ENCODE assay signal across 19 cellular contexts in the genomic region with DNA sequence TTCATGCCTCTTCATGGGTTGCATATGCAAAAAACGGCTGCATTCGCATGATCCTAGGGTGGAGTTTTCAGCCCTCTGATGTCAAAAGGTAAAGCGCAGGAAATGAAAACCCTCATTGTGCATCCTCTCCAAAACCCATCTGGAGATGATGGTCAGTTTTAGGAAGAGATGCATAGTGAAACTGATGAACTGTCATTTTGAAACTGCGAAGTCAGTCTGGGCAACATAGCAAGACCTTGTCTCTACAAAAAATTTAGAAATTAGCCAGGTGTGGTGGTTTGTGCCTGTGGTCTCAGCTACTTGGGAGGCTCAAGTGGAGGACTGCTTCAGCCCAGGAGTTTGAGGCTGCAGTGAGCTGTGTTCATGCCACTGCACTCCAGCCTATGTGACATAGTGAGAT. TPM values are rescaled to one million over a fixed set of nuclear protein-coding genes. Genes with fewer than 3 reads are reported as not detected.
DNase-seq lines count a peak whose midpoint lies in the region; ATAC-seq and TF ChIP-seq lines count a peak whose summit lies in the region.
"Had no signal": no experiment of that assay in that cellular context is flagged by ENCODE, and none has a peak within 500 bp of the region (broad histone marks: within the 10 kb centered on the region; RNA-seq: fewer than 3 reads in every experiment).

No MANE protein-coding gene starts in this region.

- CTCF ChIA-PET in PC-9 (lab: Charles Lee), result interaction anchor here (0.6 to 0.7 kb wide), 2 partner anchors 44 to 504 kb away, joined by 3 to 10 read pairs; no protein-coding TSS in a partner anchor

- no peak overlapping the region for H3K27ac ChIP-seq in PC-9
- H3K27ac ChIP-seq in SJCRH30, result no peak overlapping the region
- H3K27ac ChIP-seq: esophagus squamous epithelium had no signal

- ATAC-seq in GM18505 (IDR thresholded peaks at IDR 0.05; ENCODE audit: unreplicated experiment) (peak; percentile 33), GM19455 (IDR thresholded peaks at IDR 0.05; ENCODE audit: unreplicated experiment) (peak; percentile 36), HG02870 (IDR thresholded peaks at IDR 0.05; ENCODE audit: unreplicated experiment) (peak; percentile 35), HG03354 (IDR thresholded peaks at IDR 0.05; ENCODE audit: poor library complexity, severe bottlenecking, unreplicated experiment) (no peak)
- ATAC-seq: left ventricle myocardium superior; right cardiac atrium; Right ventricle myocardium inferior; stimulated activated naive CD8-positive, alpha-beta T cell treated with anti-CD3 and anti-CD28 coated beads, Interleukin-15, amount 100 ng/mL, for 72 hours had no signal

- POLR2A ChIA-PET in PC-9 (lab: Charles Lee; ENCODE audit: unreplicated experiment), result no interaction called here

- H3K79me2 ChIP-seq in PC-9 (ENCODE audit: low read depth), result peaks cover 23% of the 10 kb centered on the region

- DNase-seq in MV-4-11 (lab: John Stamatoyannopoulos, UW), result peak; percentile 47
- DNase-seq in PC-9, result no peak
- no peak for DNase-seq in SJCRH30
- no peak for DNase-seq in iPS-NIHi11 (ENCODE audit: low spot score)
- DNase-seq: activated gamma-delta T cell; amniotic stem cell; central memory CD4-positive, alpha-beta T cell; esophagus squamous epithelium; left ventricle myocardium superior; occipital lobe; right cardiac atrium; stimulated activated CD4-positive, alpha-beta T cell treated with anti-CD3 and anti-CD28 coated beads, Interleukin-15, amount 100 ng/mL, for 24 hours; stimulated activated naive CD8-positive, alpha-beta T cell treated with anti-CD3 and anti-CD28 coated beads, Interleukin-15, amount 100 ng/mL, for 72 hours had no signal

- TF ChIP-seq POLR2A in GM18505 (IDR thresholded peaks at IDR 0.05; ENCODE audit: borderline replicate concordance, extremely low read depth, insufficient read depth, insufficient read length), result no peak

- TF ChIP-seq CTCF in PC-9 (conservative IDR thresholded peaks at IDR 0.05), result no peak

- H4K20me1 ChIP-seq in PC-9 (ENCODE audit: insufficient read depth), result peaks cover 3% of the 10 kb centered on the region; the same call in 1 of the 2 replicates

- H3K4me1 ChIP-seq in PC-9 (replicated peaks; ENCODE audit: insufficient read depth), result peaks cover 13% of the 10 kb centered on the region
- 0 out of 2 replicates have a peak, but pooled peaks cover 2% of the 10 kb centered on the region for H3K4me1 ChIP-seq in SJCRH30

- H3K27me3 ChIP-seq in PC-9 (ENCODE audit: insufficient read depth, low read depth) (no peaks in the 10 kb centered on the region), SJCRH30 (no peaks in the 10 kb centered on the region)
- H3K27me3 ChIP-seq: esophagus squamous epithelium had no signal

- intact Hi-C loops in PC-9 (cut with micrococcal nuclease; ENCODE audit: unreplicated experiment), result no loop called here

- H3K4me3 ChIP-seq in PC-9, result no peak overlapping the region
- no peak overlapping the region for H3K4me3 ChIP-seq in SJCRH30
- H3K4me3 ChIP-seq: esophagus squamous epithelium, HAP-1 had no signal

- no TSS peak for BruUV-seq in PC-9 (replicated peaks; lab: Mats Ljungman, UMichigan)

- H3K9me3 ChIP-seq in PC-9 (ENCODE audit: insufficient read depth, low read depth) (no peaks in the 10 kb centered on the region), SJCRH30 (replicated peaks) (no peaks in the 10 kb centered on the region)
- H3K9me3 ChIP-seq: esophagus squamous epithelium, HAP-1 had no signal

- no peak overlapping the region for H3K4me2 ChIP-seq in PC-9

- H3K9me2 ChIP-seq in PC-9 (ENCODE audit: insufficient read depth), result no peaks in the 10 kb centered on the region

- no peaks in the 10 kb centered on the region for H3K36me3 ChIP-seq in PC-9 (ENCODE audit: low read depth)
- H3K36me3 ChIP-seq in SJCRH30, result no peaks in the 10 kb centered on the region
- H3K36me3 ChIP-seq: esophagus squamous epithelium, HAP-1 had no signal

- no peaks in the 10 kb centered on the region for H3F3A ChIP-seq in PC-9 (ENCODE audit: insufficient read depth, low read depth)

- H2AFZ ChIP-seq in PC-9, result no peak overlapping the region

RNA-seq across cellular contexts. Expression of a gene that starts 2.5 kb away (rescaled TPM):
- total RNA-seq in PC-9 (2021), result 43.9 and 57.1 TPM in 2 replicates
- 52.1 and 60.8 TPM in 2 replicates for total RNA-seq in SJCRH30 (2014; rRNA removed; shearing (Covaris generic))

RNA-seq across cellular contexts. Expression of a gene that starts 36.2 kb away (rescaled TPM):
- total RNA-seq in PC-9 (2021), result 47.8 and 52.9 TPM in 2 replicates
- total RNA-seq in SJCRH30 (2014; rRNA removed; shearing (Covaris generic)), result 11.2 and 14.9 TPM in 2 replicates

RNA-seq across cellular contexts. Expression of a gene that starts 36.3 kb away (rescaled TPM):
- 24.6 and 27.2 TPM in 2 replicates for total RNA-seq in PC-9 (2021)
- 18.5 and 22.6 TPM in 2 replicates for total RNA-seq in SJCRH30 (2014; rRNA removed; shearing (Covaris generic))

RNA-seq across cellular contexts. Expression of a gene that starts 48.6 kb away (rescaled TPM):
- total RNA-seq in PC-9 (2021), result 36.0 and 38.8 TPM in 2 replicates
- total RNA-seq in SJCRH30 (2014; rRNA removed; shearing (Covaris generic)), result 33.7 and 34.6 TPM in 2 replicates

RNA-seq across cellular contexts. Expression of a gene that starts 48.7 kb away (rescaled TPM):
- total RNA-seq in PC-9 (2021), result 23.1 and 23.7 TPM in 2 replicates
- total RNA-seq in SJCRH30 (2014; rRNA removed; shearing (Covaris generic)), result 14.6 and 15.0 TPM in 2 replicates
